In genomic region chr10:113041324-113041723, GRCh38 we compare ENCODE assay signal across 1 cellular context.
TF ChIP-seq lines count a peak whose summit lies in the region.

No MANE protein-coding gene starts in this region.

TF ChIP-seq in IMR-90, 13 proteins besides CTCF, POLR2A, EP300 and RAD21:
- TF ChIP-seq CEBPB (IDR thresholded peaks at IDR 0.05; ENCODE audit: low read depth, low read length) = peak; percentile 49; the same call in 1 of the 2 replicates
- TF ChIP-seq SMC3 (IDR thresholded peaks at IDR 0.05; ENCODE audit: low read depth, low read length) = no peak
- no peak for TF ChIP-seq ELK1 (IDR thresholded peaks at IDR 0.05; ENCODE audit: borderline replicate concordance, low read depth, low read length)
- no peak for TF ChIP-seq USF2 (IDR thresholded peaks at IDR 0.05; ENCODE audit: low read depth, low read length)
- no peak for TF ChIP-seq MAFK (IDR thresholded peaks at IDR 0.05; ENCODE audit: low read depth, low read length)
